13 cellular contexts compared by ENCODE assay signal in the genomic region with DNA sequence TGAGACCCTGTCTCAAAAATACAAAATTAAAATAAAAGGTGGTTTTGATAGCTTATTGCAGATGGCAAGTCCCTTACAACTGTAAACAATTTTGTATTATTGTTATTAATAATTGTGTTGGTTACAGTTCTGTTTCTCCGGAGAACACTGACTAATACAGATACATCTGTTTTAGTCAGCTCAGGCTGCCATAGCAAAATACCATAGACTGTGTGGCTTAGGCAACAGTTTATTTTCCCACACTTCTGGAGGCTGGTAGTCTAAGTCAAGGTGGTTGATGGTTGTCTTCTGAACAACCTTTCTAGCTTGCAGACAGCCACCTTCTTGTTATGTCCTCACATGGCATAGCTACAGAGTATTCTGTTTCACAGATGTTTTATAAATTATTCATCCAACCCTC. TPM values are rescaled to one million over a fixed set of nuclear protein-coding genes. Genes with fewer than 3 reads are reported as not detected.
DNase-seq lines count a peak whose midpoint lies in the region; ATAC-seq and TF ChIP-seq lines count a peak whose summit lies in the region.
"Had no signal": no experiment of that assay in that cellular context is flagged by ENCODE, and none has a peak within 500 bp of the region (broad histone marks: within the 10 kb centered on the region; RNA-seq: fewer than 3 reads in every experiment).

No MANE protein-coding gene starts in this region.

- intact Hi-C loops in activated CD4-positive, alpha-beta memory T cell treated with anti-CD3 and anti-CD28 coated beads for 36 hours (cut with micrococcal nuclease) = loop anchor here (2.0 kb wide), 1 partner anchor 15 kb away; the partner anchor contains the start of gene IL21R
- intact Hi-C loops in MCF 10A (cut with micrococcal nuclease) = no loop called here

- no TSS peak for BruUV-seq in MCF 10A (replicated peaks; lab: Mats Ljungman, UMichigan)

- no peaks in the 10 kb centered on the region for H3K27me3 Mint-ChIP-seq in activated CD4-positive, alpha-beta memory T cell treated with anti-CD3 and anti-CD28 coated beads for 36 hours
- peaks cover 2% of the 10 kb centered on the region for H3K27me3 Mint-ChIP-seq in activated CD4-positive, alpha-beta memory T cell treated with anti-CD3 and anti-CD28 coated beads, Interleukin-2, amount 10 ng/mL, durations not matched to agents 7 days and 5 days
- H3K27me3 Mint-ChIP-seq in MCF 10A (ENCODE audit: insufficient read depth, unreplicated experiment) = peaks cover 42% of the 10 kb centered on the region
- H3K27me3 Mint-ChIP-seq: activated naive CD4-positive, alpha-beta T cell treated with anti-CD3 and anti-CD28 coated beads, Interleukin-2, amount 50 U/mL, for 24 hours had no signal

- peaks cover 13% of the 10 kb centered on the region for H3K36me3 Mint-ChIP-seq in activated CD4-positive, alpha-beta memory T cell treated with anti-CD3 and anti-CD28 coated beads for 36 hours
- H3K36me3 Mint-ChIP-seq in activated CD4-positive, alpha-beta memory T cell treated with anti-CD3 and anti-CD28 coated beads, Interleukin-2, amount 10 ng/mL, durations not matched to agents 7 days and 5 days (ENCODE audit: low read depth) = peaks cover 37% of the 10 kb centered on the region
- no peaks in the 10 kb centered on the region for H3K36me3 Mint-ChIP-seq in MCF 10A (ENCODE audit: insufficient read depth, unreplicated experiment)
- H3K36me3 Mint-ChIP-seq: neural progenitor cell had no signal

- no peak overlapping the region for H3K4me3 Mint-ChIP-seq in activated CD4-positive, alpha-beta memory T cell treated with anti-CD3 and anti-CD28 coated beads for 36 hours
- H3K4me3 Mint-ChIP-seq in activated CD4-positive, alpha-beta memory T cell treated with anti-CD3 and anti-CD28 coated beads, Interleukin-2, amount 10 ng/mL, durations not matched to agents 7 days and 5 days = no peak overlapping the region
- H3K4me3 Mint-ChIP-seq in MCF 10A (ENCODE audit: unreplicated experiment) = no peak overlapping the region
- H3K4me3 Mint-ChIP-seq: activated naive CD4-positive, alpha-beta T cell treated with anti-CD3 and anti-CD28 coated beads, Interleukin-2, amount 50 U/mL, for 24 hours; neural progenitor cell had no signal

- no peak for TF ChIP-seq CTCF in MCF 10A (IDR thresholded peaks at IDR 0.05; ENCODE audit: unreplicated experiment)

- ATAC-seq in GM21619 (IDR thresholded peaks at IDR 0.05; ENCODE audit: unreplicated experiment) = peak; percentile 88
- peak; percentile 69 for ATAC-seq in HG03159 (IDR thresholded peaks at IDR 0.05; ENCODE audit: unreplicated experiment)
- ATAC-seq: A549, Right ventricle myocardium inferior had no signal

- CTCF ChIA-PET in activated CD4-positive, alpha-beta memory T cell treated with anti-CD3 and anti-CD28 coated beads for 36 hours (lab: Charles Lee) = interaction anchor here (1.1 to 2.3 kb wide), 5 partner anchors 16 to 208 kb away, joined by 3 to 11 read pairs (median 6); no protein-coding TSS in a partner anchor
- CTCF ChIA-PET in activated CD4-positive, alpha-beta memory T cell treated with anti-CD3 and anti-CD28 coated beads, Interleukin-2, amount 10 ng/mL, durations not matched to agents 7 days and 5 days (lab: Charles Lee) = interaction anchor here (1.0 to 3.1 kb wide), 7 partner anchors 10 to 214 kb away, joined by 4 to 17 read pairs (median 5); no protein-coding TSS in a partner anchor
- CTCF ChIA-PET in MCF 10A (lab: Yijun Ruan, JAX) = interaction anchor here (0.6 to 3.4 kb wide), 4 partner anchors 20 to 1567 kb away, joined by 3 to 19 read pairs (median 3); no protein-coding TSS in a partner anchor

- peak overlapping the region; percentile 39 for H3K27ac Mint-ChIP-seq in activated CD4-positive, alpha-beta memory T cell treated with anti-CD3 and anti-CD28 coated beads for 36 hours
- no peak overlapping the region for H3K27ac Mint-ChIP-seq in activated CD4-positive, alpha-beta memory T cell treated with anti-CD3 and anti-CD28 coated beads, Interleukin-2, amount 10 ng/mL, durations not matched to agents 7 days and 5 days
- no peak overlapping the region for H3K27ac Mint-ChIP-seq in MCF 10A (ENCODE audit: low read depth, unreplicated experiment)
- H3K27ac Mint-ChIP-seq: activated naive CD4-positive, alpha-beta T cell treated with anti-CD3 and anti-CD28 coated beads, Interleukin-2, amount 50 U/mL, for 24 hours; neural progenitor cell had no signal

- H3K4me1 Mint-ChIP-seq in activated CD4-positive, alpha-beta memory T cell treated with anti-CD3 and anti-CD28 coated beads for 36 hours (ENCODE audit: low read depth) = peaks cover 18% of the 10 kb centered on the region
- H3K4me1 Mint-ChIP-seq in activated CD4-positive, alpha-beta memory T cell treated with anti-CD3 and anti-CD28 coated beads, Interleukin-2, amount 10 ng/mL, durations not matched to agents 7 days and 5 days = peaks cover 27% of the 10 kb centered on the region
- no peaks in the 10 kb centered on the region for H3K4me1 Mint-ChIP-seq in MCF 10A (ENCODE audit: insufficient read depth, unreplicated experiment)
- H3K4me1 Mint-ChIP-seq: activated naive CD4-positive, alpha-beta T cell treated with anti-CD3 and anti-CD28 coated beads, Interleukin-2, amount 50 U/mL, for 24 hours; neural progenitor cell had no signal

- no peak for DNase-seq in activated CD4-positive, alpha-beta memory T cell treated with anti-CD3 and anti-CD28 coated beads for 36 hours
- DNase-seq in activated CD4-positive, alpha-beta memory T cell treated with anti-CD3 and anti-CD28 coated beads, Interleukin-2, amount 10 ng/mL, durations not matched to agents 7 days and 5 days = no peak
- DNase-seq in iris pigment epithelial cell (ENCODE audit: low read depth) (peak; percentile 38), NCI-H1105 treated with DMSO at 0.1 percent for 48 hours (lab: John Stamatoyannopoulos, UW) (no peak), A172 (ENCODE audit: low spot score) (no peak), MCF 10A (ENCODE audit: unreplicated experiment) (no peak)
- DNase-seq: spleen had no signal

- POLR2A ChIA-PET in activated CD4-positive, alpha-beta memory T cell treated with anti-CD3 and anti-CD28 coated beads for 36 hours (lab: Charles Lee) = interaction anchor here (0.8 to 2.2 kb wide), 9 partner anchors 10 to 39 kb away, joined by 3 to 34 read pairs (median 5); partner anchors contain the start of gene IL21R
- POLR2A ChIA-PET in activated CD4-positive, alpha-beta memory T cell treated with anti-CD3 and anti-CD28 coated beads, Interleukin-2, amount 10 ng/mL, durations not matched to agents 7 days and 5 days (lab: Charles Lee) = interaction anchor here (0.8 to 3.4 kb wide), 10 partner anchors 10 to 70 kb away, joined by 3 to 13 read pairs (median 4); partner anchors contain the start of gene IL21R
- POLR2A ChIA-PET in MCF 10A (lab: Yijun Ruan, JAX) = interaction anchor here (0.6 to 1.6 kb wide), 3 partner anchors 13 to 184 kb away, joined by 3 to 5 read pairs (median 3); partner anchors contain the start of gene KDM8

- peaks cover 26% of the 10 kb centered on the region for H3K9me3 Mint-ChIP-seq in activated CD4-positive, alpha-beta memory T cell treated with anti-CD3 and anti-CD28 coated beads for 36 hours
- peaks cover 31% of the 10 kb centered on the region for H3K9me3 Mint-ChIP-seq in activated CD4-positive, alpha-beta memory T cell treated with anti-CD3 and anti-CD28 coated beads, Interleukin-2, amount 10 ng/mL, durations not matched to agents 7 days and 5 days
- peaks cover 9% of the 10 kb centered on the region for H3K9me3 Mint-ChIP-seq in MCF 10A (ENCODE audit: unreplicated experiment)

RNA-seq across cellular contexts. Expression of gene IL21R, which starts 14.2 kb away (rescaled TPM):
- 10 to 100 TPM; 55.0 to 55.9 TPM for total RNA-seq in activated CD4-positive, alpha-beta memory T cell treated with anti-CD3 and anti-CD28 coated beads for 36 hours
- 10 to 100 TPM; 29.2 to 29.5 TPM for total RNA-seq in activated CD4-positive, alpha-beta memory T cell treated with anti-CD3 and anti-CD28 coated beads, Interleukin-2, amount 10 ng/mL, durations not matched to agents 7 days and 5 days
- 1.3 and 6.6 TPM in 2 replicates for total RNA-seq in A172 (2014; rRNA removed; shearing (Covaris generic))
- 0.15 and 0.21 TPM in 2 replicates for total RNA-seq in MCF 10A (2022)
